ENCODE assay signal across 1 cellular context in the genomic region with DNA sequence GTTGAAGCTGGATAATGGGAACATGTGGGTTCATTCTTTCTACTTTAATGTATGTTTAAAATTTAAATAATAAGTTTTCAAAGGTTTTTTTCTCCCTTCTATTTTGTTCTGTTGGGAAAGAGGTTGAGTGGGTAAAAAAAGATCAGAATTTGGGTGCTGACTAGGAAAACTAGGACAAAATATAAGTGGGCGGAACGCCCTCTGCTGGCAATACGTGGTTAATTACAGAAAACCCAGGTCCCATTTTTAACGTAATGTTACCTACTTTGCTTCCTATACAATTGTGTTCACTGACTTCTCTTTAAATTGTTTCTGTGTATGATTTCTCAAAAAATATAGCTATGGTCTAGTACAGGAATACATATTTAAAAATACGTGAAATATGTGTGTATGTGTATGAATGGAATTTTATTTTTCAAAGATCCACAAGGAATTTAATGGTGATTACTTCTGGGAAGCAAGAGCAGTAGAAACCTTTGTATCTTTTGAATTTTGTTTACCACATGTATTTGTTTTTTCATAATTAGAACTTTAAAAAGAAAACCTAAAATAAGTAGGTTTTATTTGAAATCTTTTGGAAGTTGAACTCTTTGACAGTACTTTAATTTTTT.
TF ChIP-seq lines count a peak whose summit lies in the region.

No MANE protein-coding gene starts in this region.

TF ChIP-seq in HepG2, 621 proteins besides CTCF, POLR2A, EP300 and RAD21:
- TF ChIP-seq SSRP1 (CRISPR knock-in tag; IDR thresholded peaks at IDR 0.05): no peak
- TF ChIP-seq FOXO1 (CRISPR knock-in tag; IDR thresholded peaks at IDR 0.05): no peak
- TF ChIP-seq ASH2L (IDR thresholded peaks at IDR 0.05; ENCODE audit: insufficient read length, low read depth, low read length): no peak
- no peak for TF ChIP-seq SRY (CRISPR knock-in tag; IDR thresholded peaks at IDR 0.05)
- TF ChIP-seq SALL2 (CRISPR knock-in tag; IDR thresholded peaks at IDR 0.05): no peak
- no peak for TF ChIP-seq CAMTA2 (CRISPR knock-in tag; IDR thresholded peaks at IDR 0.05; ENCODE audit: borderline replicate concordance)
- TF ChIP-seq MIXL1 (CRISPR knock-in tag; IDR thresholded peaks at IDR 0.05): peak; percentile 33; the same call in 1 of the 2 replicates
- no peak for TF ChIP-seq ZBTB21 (CRISPR knock-in tag; IDR thresholded peaks at IDR 0.05)
- TF ChIP-seq CREB1 (IDR thresholded peaks at IDR 0.05): no peak
- no peak for TF ChIP-seq CREB1 (CRISPR knock-in tag; IDR thresholded peaks at IDR 0.05)
- no peak for TF ChIP-seq AGO1 (IDR thresholded peaks at IDR 0.05; ENCODE audit: low read depth, low read length, poor library complexity, severe bottlenecking)
- TF ChIP-seq ZNF367 (CRISPR knock-in tag; IDR thresholded peaks at IDR 0.05; ENCODE audit: borderline replicate concordance): no peak
- peak; percentile 73 for TF ChIP-seq STAG1 (CRISPR knock-in tag; IDR thresholded peaks at IDR 0.05)
- peak; percentile 70 for TF ChIP-seq SMC3 (IDR thresholded peaks at IDR 0.05; ENCODE audit: low read length)
